6 cellular contexts compared by ENCODE assay signal in genomic region chr5:81473395-81473794, GRCh38.
DNase-seq lines count a peak whose midpoint lies in the region; ATAC-seq, FAIRE-seq and TF ChIP-seq lines count a peak whose summit lies in the region.
"Not testable (repeated sequence)": the region's sequence is repeated elsewhere in the genome, so short reads cannot be mapped to it uniquely, and the experiment has no call there.

No MANE protein-coding gene starts in this region.

- H4K5ac ChIP-seq in H1 (ENCODE audit: insufficient read length, low read depth, low read length) = not testable (repeated sequence)

- not testable (repeated sequence) for H4K20me1 ChIP-seq in K562 (replicated peaks; ENCODE audit: control insufficient read depth, insufficient read depth, low read length); H1 (replicated peaks in 1 of 2; ENCODE audit: control insufficient read depth in 1 of 2, insufficient read depth in 2 of 2, low read length in 2 of 2)

- not testable (repeated sequence) for H3K79me2 ChIP-seq in K562 (ENCODE audit: control insufficient read depth, insufficient read depth, low read length); H1 (ENCODE audit: control insufficient read depth in 1 of 2, insufficient read depth in 2 of 2, low read length in 2 of 2)

- not testable (repeated sequence) for TF ChIP-seq CTCF in HEK293 (tag by site-specific recombination; IDR thresholded peaks at IDR 0.05); K562 (IDR thresholded peaks at IDR 0.05 in 2 of 3, conservative IDR thresholded peaks at IDR 0.05 in 1 of 3; ENCODE audit: insufficient read depth in 2 of 3, low read depth in 1 of 3, low read length in 3 of 3); H1 (IDR thresholded peaks at IDR 0.05; ENCODE audit: control extremely low read depth in 1 of 3, insufficient read depth in 1 of 3, low read depth in 1 of 3, low read length in 3 of 3); endothelial cell (IDR thresholded peaks at IDR 0.05; ENCODE audit: unreplicated experiment); glutamatergic neuron (IDR thresholded peaks at IDR 0.05; ENCODE audit: partially characterized antibody, unreplicated experiment)

- CTCF ChIA-PET in HEK293 (lab: Yijun Ruan, JAX); K562 (lab: Yijun Ruan, JAX; ENCODE audit: low intra/inter-chr PET ratio); H1 (lab: Charles Lee; ENCODE audit: partially characterized antibody): not testable (repeated sequence)

- H3K4me2 ChIP-seq in K562 (ENCODE audit: insufficient read depth, low read length); H1 (ENCODE audit: insufficient read depth in 1 of 2, low read depth in 2 of 2, low read length in 2 of 2): not testable (repeated sequence)

- not testable (repeated sequence) for H3K9me3 Mint-ChIP-seq in endothelial cell (ENCODE audit: unreplicated experiment); glutamatergic neuron (ENCODE audit: unreplicated experiment)

- H2AK5ac ChIP-seq in H1 (ENCODE audit: low read depth, low read length) = not testable (repeated sequence)

- not testable (repeated sequence) for BruUV-seq in K562 (replicated peaks; lab: Mats Ljungman, UMichigan)

- H3K36me3 Mint-ChIP-seq in endothelial cell (ENCODE audit: low read depth, unreplicated experiment); glutamatergic neuron (ENCODE audit: unreplicated experiment): not testable (repeated sequence)

- in situ Hi-C loops in K562 (cut with MboI) = not testable (repeated sequence)

- POLR2A ChIA-PET in HEK293 (lab: Yijun Ruan, JAX); H1 (lab: Charles Lee; ENCODE audit: partially characterized antibody): not testable (repeated sequence)
- POLR2A ChIA-PET in K562 (lab: Yijun Ruan, JAX) = interaction anchor here (0.8 kb wide), 1 partner anchor 17 kb away, joined by 3 read pairs; no protein-coding TSS in a partner anchor

- H2BK5ac ChIP-seq in H1 (ENCODE audit: low read depth, low read length) = not testable (repeated sequence)

- H3K23me2 ChIP-seq in H1 (ENCODE audit: low read depth, low read length) = not testable (repeated sequence)

- WGBS in K562 (ENCODE audit: insufficient coverage, low coverage, missing lambda C conversion rate) = 92% methylated on average over 3 of the region's 3 CpGs
- 95% methylated on average over 3 of the region's 3 CpGs; no CpG with 5 or more reads in 1 of the 2 experiments for WGBS in H1 (ENCODE audit: extremely low coverage in 1 of 2, insufficient coverage in 1 of 2, insufficient read length in 1 of 2, insufficient replicate concordance in 2 of 2, low coverage in 1 of 2, low lambda C conversion rate in 2 of 2, missing lambda C conversion rate in 1 of 2), 2 experiments

- H3K14ac ChIP-seq in H1 (ENCODE audit: insufficient read length) = not testable (repeated sequence)

- H3K36me3 ChIP-seq in HEK293 (ENCODE audit: control insufficient read depth in 2 of 2, insufficient read depth in 1 of 2, low read length in 2 of 2) (peaks cover 0 to 11% of the 10 kb centered on the region in 2 experiments; a peak in 1 of 3 replicates), K562 (ENCODE audit: control insufficient read depth, insufficient read depth, low read length) (peaks cover 11% of the 10 kb centered on the region)
- H3K36me3 ChIP-seq in H1 (ENCODE audit: control insufficient read depth in 2 of 4, insufficient read depth in 4 of 4, low read length in 3 of 4) = not testable (repeated sequence)

- H3K9me1 ChIP-seq in K562 (ENCODE audit: control insufficient read depth, insufficient read depth, low read length) = not testable (repeated sequence)

- H3K56ac ChIP-seq in H1 (replicated peaks; ENCODE audit: insufficient read length, low read depth, low read length) = peak overlapping the region; percentile 47

- DNase-seq in K562 (ENCODE audit: extremely low read depth in 1 of 4, low spot score in 3 of 4); H1 (ENCODE audit: low read depth in 1 of 2, low spot score in 2 of 2); endothelial cell (ENCODE audit: low spot score); glutamatergic neuron: not testable (repeated sequence)

- H3K4ac ChIP-seq in H1 (replicated peaks; ENCODE audit: insufficient read length, low read depth, low read length) = not testable (repeated sequence)

- not testable (repeated sequence) for H3K4me1 Mint-ChIP-seq in endothelial cell (ENCODE audit: unreplicated experiment); glutamatergic neuron (ENCODE audit: low read depth, unreplicated experiment)

- H4K91ac ChIP-seq in H1 (replicated peaks; ENCODE audit: insufficient read length, low read length) = not testable (repeated sequence)

- not testable (repeated sequence) for H3K27me3 Mint-ChIP-seq in endothelial cell (ENCODE audit: unreplicated experiment); glutamatergic neuron (ENCODE audit: unreplicated experiment)

- not testable (repeated sequence) for H3K4me3 ChIP-seq in HEK293 (ENCODE audit: low read depth, low read length); K562; H1 (ENCODE audit: extremely low read depth in 1 of 4, insufficient read depth in 2 of 4, low read depth in 3 of 4, low read length in 4 of 4)

- not testable (repeated sequence) for H3K9me3 ChIP-seq in HEK293 (ENCODE audit: control insufficient read depth, insufficient read depth, low read depth, low read length); K562 (replicated peaks; ENCODE audit: control insufficient read depth, insufficient read depth, low read depth, low read length); H1 (ENCODE audit: insufficient read depth in 2 of 2, low read depth in 1 of 2, low read length in 1 of 2)

- TF ChIP-seq RAD21 in K562 (CRISPR knock-in tag; conservative IDR thresholded peaks at IDR 0.05 in 1 of 2, IDR thresholded peaks at IDR 0.05 in 1 of 2); H1 (IDR thresholded peaks at IDR 0.05 in 1 of 2, conservative IDR thresholded peaks at IDR 0.05 in 1 of 2; ENCODE audit: low read depth in 2 of 2, low read length in 2 of 2): not testable (repeated sequence)

- H3K27me3 ChIP-seq in K562 (ENCODE audit: control insufficient read depth in 2 of 2, insufficient read depth in 2 of 2, low read length in 2 of 2); H1 (replicated peaks in 1 of 4; ENCODE audit: control insufficient read depth in 3 of 4, extremely low read depth in 1 of 4, insufficient read depth in 3 of 4, low read length in 3 of 4): not testable (repeated sequence)

- not testable (repeated sequence) for TF ChIP-seq EP300 in K562 (IDR thresholded peaks at IDR 0.05; ENCODE audit: low read length); H1 (IDR thresholded peaks at IDR 0.05; ENCODE audit: borderline replicate concordance in 1 of 2, low read depth in 2 of 2, low read length in 2 of 2)

- H3K18ac ChIP-seq in H1 (ENCODE audit: extremely low read depth, low read length) = not testable (repeated sequence)

- not testable (repeated sequence) for H2BK120ac ChIP-seq in H1 (replicated peaks; ENCODE audit: low read depth, low read length)

- H2BK20ac ChIP-seq in H1 (ENCODE audit: low read length) = not testable (repeated sequence)

- H3K9ac ChIP-seq in K562 (ENCODE audit: insufficient read depth in 1 of 2, low read depth in 2 of 2, low read length in 2 of 2); H1 (replicated peaks in 1 of 4; ENCODE audit: extremely low read depth in 1 of 4, low read depth in 3 of 4, low read length in 3 of 4): not testable (repeated sequence)

- not testable (repeated sequence) for H3K4me1 ChIP-seq in HEK293 (ENCODE audit: control insufficient read depth, insufficient read depth, low read length); K562 (replicated peaks in 1 of 2; ENCODE audit: control insufficient read depth in 2 of 2, insufficient read depth in 2 of 2, low read length in 2 of 2); H1 (replicated peaks in 1 of 4; ENCODE audit: control insufficient read depth in 3 of 4, insufficient read depth in 4 of 4, low read length in 3 of 4)

- not testable (repeated sequence) for FAIRE-seq in K562 (lab: Jason Lieb, UNC); H1 (lab: Jason Lieb, UNC)

- H3K27ac Mint-ChIP-seq in endothelial cell (ENCODE audit: unreplicated experiment) = not testable (repeated sequence)
- H3K27ac Mint-ChIP-seq in glutamatergic neuron (ENCODE audit: unreplicated experiment) = peak overlapping the region; percentile 28

- intact Hi-C loops in K562 (cut with micrococcal nuclease) = not testable (repeated sequence)

- not testable (repeated sequence) for H3K79me1 ChIP-seq in H1 (ENCODE audit: low read depth, low read length)

- not testable (repeated sequence) for H3K27ac ChIP-seq in HEK293 (ENCODE audit: extremely low read depth, low read depth, low read length); K562 (ENCODE audit: extremely low read depth, low read depth, low read length); H1 (ENCODE audit: low read depth, low read length)

- not testable (repeated sequence) for H2BK15ac ChIP-seq in H1 (ENCODE audit: low read length)

- peak overlapping the region; percentile 5 for H3K4me3 Mint-ChIP-seq in endothelial cell (ENCODE audit: unreplicated experiment)
- H3K4me3 Mint-ChIP-seq in glutamatergic neuron (ENCODE audit: unreplicated experiment) = not testable (repeated sequence)

- not testable (repeated sequence) for H2AFZ ChIP-seq in K562 (ENCODE audit: low read depth, low read length); H1 (ENCODE audit: low read length)

- ATAC-seq in SK-N-SH treated with all-trans-retinoic acid at 6 μM for 48 hours, K562: not testable (repeated sequence)

- not testable (repeated sequence) for H2BK12ac ChIP-seq in H1 (ENCODE audit: low read depth, low read length)

- not testable (repeated sequence) for H3K23ac ChIP-seq in H1 (ENCODE audit: insufficient read length)

- H4K8ac ChIP-seq in H1 (ENCODE audit: extremely low read depth, insufficient read depth, low read length) = not testable (repeated sequence)

- TF ChIP-seq POLR2A in K562 (conservative IDR thresholded peaks at IDR 0.05); H1 (IDR thresholded peaks at IDR 0.05; ENCODE audit: control extremely low read depth in 1 of 2, low read depth in 2 of 2, low read length in 2 of 2): not testable (repeated sequence)

TF ChIP-seq in HEK293, 187 proteins besides CTCF, POLR2A, EP300 and RAD21:
- TF ChIP-seq ZNF146 (tag by site-specific recombination; IDR thresholded peaks at IDR 0.05) = peak; percentile 88

TF ChIP-seq in SK-N-SH treated with all-trans-retinoic acid at 6 μM for 48 hours, 23 proteins besides CTCF, POLR2A, EP300 and RAD21:
- peak; percentile 86 for TF ChIP-seq ZNF8 (CRISPR knock-in tag; IDR thresholded peaks at IDR 0.05)
TF ChIP-seq in SK-N-SH treated with all-trans-retinoic acid at 6 μM for 48 hours: peak in this region for 1; not testable (repeated sequence) for 22.
